ENCODE assay signal across 10 cellular contexts in genomic region chr17:77456951-77457548, GRCh38.
DNase-seq lines count a peak whose midpoint lies in the region; ATAC-seq and TF ChIP-seq lines count a peak whose summit lies in the region.
"Had no signal": no experiment of that assay in that cellular context is flagged by ENCODE, and none has a peak within 500 bp of the region (broad histone marks: within the 10 kb centered on the region; RNA-seq: fewer than 3 reads in every experiment).

No MANE protein-coding gene starts in this region.

- H3K27ac Mint-ChIP-seq in type B pancreatic cell, result peak overlapping the region; percentile 23

- H3K4me1 Mint-ChIP-seq in activated T-cell treated with anti-CD3 and anti-CD28 coated beads, Interleukin-2, amount 50 U/mL, for 4 hours (ENCODE audit: low read depth), result peaks cover 73% of the 10 kb centered on the region
- peaks cover 61% of the 10 kb centered on the region for H3K4me1 Mint-ChIP-seq in type B pancreatic cell (ENCODE audit: unreplicated experiment)

- H3K27me3 Mint-ChIP-seq in activated T-cell treated with anti-CD3 and anti-CD28 coated beads, Interleukin-2, amount 50 U/mL, for 4 hours (ENCODE audit: low read depth), result no peaks in the 10 kb centered on the region
- no peaks in the 10 kb centered on the region for H3K27me3 Mint-ChIP-seq in type B pancreatic cell

- no peak for DNase-seq in left ventricle myocardium inferior
- no peak for DNase-seq in left ventricle myocardium superior
- no peak for DNase-seq in activated T-cell treated with anti-CD3 and anti-CD28 coated beads, Interleukin-2, amount 50 U/mL, for 4 hours
- no peak for DNase-seq in mucosa of descending colon
- DNase-seq in type B pancreatic cell (ENCODE audit: extremely low spot score, unreplicated experiment), result peak; percentile 64
- DNase-seq in DMS153 (lab: John Stamatoyannopoulos, UW), result no peak
- no peak for DNase-seq in iPS-NIHi11 (ENCODE audit: low spot score)
- DNase-seq: GOT3, MG63 had no signal

- TF ChIP-seq CTCF in left ventricle myocardium inferior (IDR thresholded peaks at IDR 0.05; ENCODE audit: borderline replicate concordance) (no peak), mucosa of descending colon (IDR thresholded peaks at IDR 0.05) (no peak), type B pancreatic cell (conservative IDR thresholded peaks at IDR 0.05) (no peak)

- H3K27ac ChIP-seq in left ventricle myocardium inferior (replicated peaks), result peak overlapping the region; percentile 22

- intact Hi-C loops in left ventricle myocardium inferior (cut with micrococcal nuclease), result no loop called here
- intact Hi-C loops in left ventricle myocardium superior (cut with micrococcal nuclease), result no loop called here
- intact Hi-C loops in mucosa of descending colon (cut with DNase I, micrococcal nuclease), result no loop called here

- peaks cover 97% of the 10 kb centered on the region for H3K4me1 ChIP-seq in left ventricle myocardium inferior
- H3K4me1 ChIP-seq in mucosa of descending colon (ENCODE audit: low read depth), result peaks cover 38% of the 10 kb centered on the region

- H3K27me3 ChIP-seq in left ventricle myocardium inferior (ENCODE audit: low read depth), result no peaks in the 10 kb centered on the region
- H3K27me3 ChIP-seq: MG63 had no signal

- peaks cover 8% of the 10 kb centered on the region for H3K36me3 Mint-ChIP-seq in activated T-cell treated with anti-CD3 and anti-CD28 coated beads, Interleukin-2, amount 50 U/mL, for 4 hours (ENCODE audit: insufficient read depth)
- peaks cover 9% of the 10 kb centered on the region for H3K36me3 Mint-ChIP-seq in type B pancreatic cell

- ATAC-seq in left ventricle myocardium superior (no peak), mucosa of descending colon (peak; percentile 9), HG03139 (IDR thresholded peaks at IDR 0.05; ENCODE audit: unreplicated experiment) (no peak)
- no peak for ATAC-seq in activated T-cell treated with anti-CD3 and anti-CD28 coated beads, Interleukin-2, amount 50 U/mL, for 4 hours

- H3K36me3 ChIP-seq in left ventricle myocardium inferior, result no peaks in the 10 kb centered on the region
- no peaks in the 10 kb centered on the region for H3K36me3 ChIP-seq in mucosa of descending colon (ENCODE audit: low read depth)

- no peaks in the 10 kb centered on the region for H3K9me3 ChIP-seq in left ventricle myocardium inferior (replicated peaks)
- no peaks in the 10 kb centered on the region for H3K9me3 ChIP-seq in mucosa of descending colon
- H3K9me3 ChIP-seq: MG63 had no signal

- no peak overlapping the region for H3K4me3 ChIP-seq in left ventricle myocardium inferior
- H3K4me3 ChIP-seq in mucosa of descending colon, result no peak overlapping the region
- H3K4me3 ChIP-seq: MG63 had no signal

- H3K4me3 Mint-ChIP-seq in activated T-cell treated with anti-CD3 and anti-CD28 coated beads, Interleukin-2, amount 50 U/mL, for 4 hours, result peak overlapping the region; percentile 96
- H3K4me3 Mint-ChIP-seq in type B pancreatic cell, result no peak overlapping the region

- H3K9me3 Mint-ChIP-seq in activated T-cell treated with anti-CD3 and anti-CD28 coated beads, Interleukin-2, amount 50 U/mL, for 4 hours, result no peaks in the 10 kb centered on the region
- H3K9me3 Mint-ChIP-seq in type B pancreatic cell, result no peaks in the 10 kb centered on the region
